ENCODE assay signal across 7 cellular contexts in genomic region chr19:16778796-16779411, GRCh38. TPM values are rescaled to one million over a fixed set of nuclear protein-coding genes. Genes with fewer than 3 reads are reported as not detected.
A peak's percentile ranks its signal among the peaks of the same experiment; 100 is the strongest.
DNase-seq lines count a peak whose midpoint lies in the region; ATAC-seq and TF ChIP-seq lines count a peak whose summit lies in the region.

No MANE protein-coding gene starts in this region.

- peak in 2 of 7 experiments; percentile 8 to 24 for TF ChIP-seq CTCF in body of pancreas (IDR thresholded peaks at IDR 0.05)

- 80 to 81% methylated on average over 3 to 8 of the region's 8 CpGs for WGBS in body of pancreas, 2 donors

- intact Hi-C loops in body of pancreas (cut with DNase I): no loop called here

- no peaks in the 10 kb centered on the region for H3K4me1 ChIP-seq in body of pancreas

- H3K9me3 ChIP-seq in body of pancreas: no peaks in the 10 kb centered on the region

- TF ChIP-seq POLR2A in body of pancreas (IDR thresholded peaks at IDR 0.05): no peak

- no peaks in the 10 kb centered on the region for H3K36me3 ChIP-seq in body of pancreas (replicated peaks in 1 of 2; ENCODE audit: insufficient read depth in 1 of 2, low read depth in 2 of 2)

- no peak for ATAC-seq in body of pancreas
- ATAC-seq in HG02571 (IDR thresholded peaks at IDR 0.05; ENCODE audit: unreplicated experiment): no peak

- DNase-seq in ELF-1 (ENCODE audit: low read depth, low spot score) (peak; percentile 86), KG1 (lab: John Stamatoyannopoulos, UW) (peak; percentile 35), T follicular helper cell (ENCODE audit: low read depth) (peak; percentile 10), body of pancreas (peak in 3 of 4 donors; percentile 13 to 39 (median 20)), kidney tubule cell (ENCODE audit: low spot score) (peak; percentile 67)
- DNase-seq in stimulated activated CD8-positive, alpha-beta memory T cell treated with anti-CD3 and anti-CD28 coated beads, Interleukin-4, amount 100 ng/mL, for 48 hours: peak; percentile 70

- H3K27ac ChIP-seq in body of pancreas: no peak overlapping the region

- H3K4me3 ChIP-seq in body of pancreas: no peak overlapping the region

- no peaks in the 10 kb centered on the region for H3K27me3 ChIP-seq in body of pancreas

RNA-seq across cellular contexts. Expression of gene SIN3B, which starts 50.3 kb away (rescaled TPM):
- total RNA-seq in body of pancreas: 10 to 100 TPM; 21.5 to 71.2 TPM

RNA-seq across cellular contexts. Expression of gene NWD1, which starts 59.3 kb away (rescaled TPM):
- 1 to 10 TPM; 1.6 TPM for total RNA-seq in body of pancreas

Comparison
In these comparisons a context has a peak if more than half of its experiments do, and no peak if none do; other contexts are left out.
1. DNase-seq: peak in every context shown above with its lines; median percentile 86 in ELF-1; 70 in stimulated activated CD8-positive, alpha-beta memory T cell treated with anti-CD3 and anti-CD28 coated beads, Interleukin-4, amount 100 ng/mL, for 48 hours; 67 in kidney tubule cell; 35 in KG1; 20 in body of pancreas; 10 in T follicular helper cell.